ENCODE assay signal across 17 cellular contexts in the genomic region with DNA sequence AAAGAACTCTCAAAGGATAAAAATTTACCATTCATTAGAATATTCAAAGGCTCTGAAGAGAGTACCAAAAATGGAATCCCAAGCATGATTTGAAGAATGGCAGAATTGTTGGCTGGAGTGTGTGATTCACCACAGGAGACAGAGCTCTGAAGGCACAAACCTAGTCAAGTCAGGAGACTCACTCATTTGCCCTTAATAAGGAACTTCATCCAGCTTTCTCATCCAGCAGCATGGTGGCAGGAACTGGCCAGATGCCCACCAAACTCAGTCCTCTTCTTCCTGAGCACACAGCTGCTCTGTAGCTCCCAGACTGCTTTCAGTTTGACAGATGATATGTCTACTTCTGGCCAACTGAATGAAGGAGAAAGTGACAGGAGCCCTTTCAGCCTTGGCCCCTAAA. TPM values are rescaled to one million over a fixed set of nuclear protein-coding genes. Genes with fewer than 3 reads are reported as not detected.
A peak's percentile ranks its signal among the peaks of the same experiment; 100 is the strongest.
DNase-seq lines count a peak whose midpoint lies in the region; ATAC-seq and TF ChIP-seq lines count a peak whose summit lies in the region.
"Had no signal": no experiment of that assay in that cellular context is flagged by ENCODE, and none has a peak within 500 bp of the region (broad histone marks: within the 10 kb centered on the region; RNA-seq: fewer than 3 reads in every experiment).

No MANE protein-coding gene starts in this region.

- H3K4me3 Mint-ChIP-seq in nephron progenitor cell: no peak overlapping the region
- H3K4me3 Mint-ChIP-seq in activated CD8-positive, alpha-beta T cell treated with anti-CD3 and anti-CD28 coated beads, Interleukin-2, amount 10 ng/mL, durations not matched to agents 7 days and 5 days: no peak overlapping the region
- H3K4me3 Mint-ChIP-seq: activated CD4-positive, alpha-beta memory T cell treated with anti-CD3 and anti-CD28 coated beads for 36 hours; immature natural killer cell had no signal

- no peaks in the 10 kb centered on the region for H3K36me3 ChIP-seq in Loucy (ENCODE audit: insufficient read depth, low read length)
- H3K36me3 ChIP-seq: right lobe of liver had no signal

- H3K27me3 Mint-ChIP-seq in nephron progenitor cell (ENCODE audit: low read depth, poor library complexity): peaks cover 12% of the 10 kb centered on the region
- H3K27me3 Mint-ChIP-seq in activated CD8-positive, alpha-beta T cell treated with anti-CD3 and anti-CD28 coated beads, Interleukin-2, amount 10 ng/mL, durations not matched to agents 7 days and 5 days (ENCODE audit: low read depth): peaks cover 2% of the 10 kb centered on the region
- H3K27me3 Mint-ChIP-seq: activated CD4-positive, alpha-beta memory T cell treated with anti-CD3 and anti-CD28 coated beads for 36 hours had no signal

- H3K9me3 Mint-ChIP-seq in nephron progenitor cell: no peaks in the 10 kb centered on the region
- H3K9me3 Mint-ChIP-seq in activated CD8-positive, alpha-beta T cell treated with anti-CD3 and anti-CD28 coated beads, Interleukin-2, amount 10 ng/mL, durations not matched to agents 7 days and 5 days (ENCODE audit: insufficient read depth): no peaks in the 10 kb centered on the region
- H3K9me3 Mint-ChIP-seq: activated CD4-positive, alpha-beta memory T cell treated with anti-CD3 and anti-CD28 coated beads for 36 hours; immature natural killer cell had no signal

- no peaks in the 10 kb centered on the region for H3F3A ChIP-seq in Loucy (ENCODE audit: low read depth)

- H3K4me2 ChIP-seq in Loucy (ENCODE audit: low read depth, low read length, poor library complexity, severe bottlenecking): no peak overlapping the region

- no peak for TF ChIP-seq CTCF in Loucy (conservative IDR thresholded peaks at IDR 0.05; ENCODE audit: low read length)
- TF ChIP-seq CTCF in nephron progenitor cell (IDR thresholded peaks at IDR 0.05): no peak

- peak; percentile 86 for DNase-seq in DMS 273 treated with DMSO at 0.1 percent for 48 hours (lab: John Stamatoyannopoulos, UW)
- DNase-seq in amniotic epithelial cell (ENCODE audit: low read depth): peak; percentile 52
- peak; percentile 87 for DNase-seq in myocyte (ENCODE audit: low read depth)
- no peak for DNase-seq in nephron progenitor cell
- DNase-seq in activated CD8-positive, alpha-beta T cell treated with anti-CD3 and anti-CD28 coated beads, Interleukin-2, amount 10 ng/mL, durations not matched to agents 7 days and 5 days: no peak
- DNase-seq: activated CD4-positive, alpha-beta memory T cell treated with anti-CD3 and anti-CD28 coated beads for 36 hours; activated T-cell treated with anti-CD3 and anti-CD28 coated beads, Interleukin-2, amount 50 U/mL, for 48 hours; C1 segment of cervical spinal cord; glutamatergic neuron; immature natural killer cell; NCI-H226; right lobe of liver; stimulated activated CD4-positive, alpha-beta T cell treated with anti-CD3 and anti-CD28 coated beads, Interleukin-1b, Interleukin-23, amount 100 ng/mL, for 48 hours had no signal

- no peaks in the 10 kb centered on the region for H4K20me1 ChIP-seq in Loucy (ENCODE audit: insufficient read depth, low read length, poor library complexity, severe bottlenecking)

- no peak overlapping the region for H3K27ac Mint-ChIP-seq in nephron progenitor cell
- no peak overlapping the region for H3K27ac Mint-ChIP-seq in activated CD8-positive, alpha-beta T cell treated with anti-CD3 and anti-CD28 coated beads, Interleukin-2, amount 10 ng/mL, durations not matched to agents 7 days and 5 days
- H3K27ac Mint-ChIP-seq: activated CD4-positive, alpha-beta memory T cell treated with anti-CD3 and anti-CD28 coated beads for 36 hours had no signal

- POLR2A ChIA-PET in activated CD8-positive, alpha-beta T cell treated with anti-CD3 and anti-CD28 coated beads, Interleukin-2, amount 10 ng/mL, durations not matched to agents 7 days and 5 days (lab: Charles Lee): no interaction called here

- H3K79me2 ChIP-seq in Loucy (ENCODE audit: insufficient read depth, low read length): no peaks in the 10 kb centered on the region

- no peaks in the 10 kb centered on the region for H3K27me3 ChIP-seq in Loucy (ENCODE audit: insufficient read depth, low read length, poor library complexity, severe bottlenecking)
- H3K27me3 ChIP-seq: right lobe of liver had no signal

- H3K4me1 ChIP-seq in Loucy (ENCODE audit: insufficient read depth, low read length, poor library complexity, severe bottlenecking): peaks cover 9% of the 10 kb centered on the region
- H3K4me1 ChIP-seq: right lobe of liver had no signal

- no peaks in the 10 kb centered on the region for H3K36me3 Mint-ChIP-seq in nephron progenitor cell (ENCODE audit: low read depth)
- H3K36me3 Mint-ChIP-seq in activated CD8-positive, alpha-beta T cell treated with anti-CD3 and anti-CD28 coated beads, Interleukin-2, amount 10 ng/mL, durations not matched to agents 7 days and 5 days (ENCODE audit: low read depth): no peaks in the 10 kb centered on the region
- H3K36me3 Mint-ChIP-seq: activated CD4-positive, alpha-beta memory T cell treated with anti-CD3 and anti-CD28 coated beads for 36 hours; immature natural killer cell had no signal

- H3K4me1 Mint-ChIP-seq in nephron progenitor cell: peaks cover 17% of the 10 kb centered on the region
- H3K4me1 Mint-ChIP-seq in activated CD8-positive, alpha-beta T cell treated with anti-CD3 and anti-CD28 coated beads, Interleukin-2, amount 10 ng/mL, durations not matched to agents 7 days and 5 days (ENCODE audit: low read depth): peaks cover 22% of the 10 kb centered on the region

- no peak overlapping the region for H3K4me3 ChIP-seq in Loucy (ENCODE audit: low read length, poor library complexity, severe bottlenecking)
- H3K4me3 ChIP-seq: K562, right lobe of liver had no signal

- no peaks in the 10 kb centered on the region for H3K9me2 ChIP-seq in Loucy (replicated peaks; ENCODE audit: low read depth, low read length)

- CTCF ChIA-PET in activated CD8-positive, alpha-beta T cell treated with anti-CD3 and anti-CD28 coated beads, Interleukin-2, amount 10 ng/mL, durations not matched to agents 7 days and 5 days (lab: Charles Lee): interaction anchor here (0.6 to 1.0 kb wide), 2 partner anchors 15 to 442 kb away, joined by 3 read pairs; no protein-coding TSS in a partner anchor

- no peak overlapping the region for H3K9ac ChIP-seq in Loucy (ENCODE audit: low read depth, low read length, poor library complexity, severe bottlenecking)

- H2AFZ ChIP-seq in Loucy (ENCODE audit: low read length): 0 out of 2 replicates have a peak overlapping the region, but pooled peaks have one; percentile 17

- ATAC-seq in GM19395 (IDR thresholded peaks at IDR 0.05; ENCODE audit: unreplicated experiment) (no peak), HG03175 (IDR thresholded peaks at IDR 0.05; ENCODE audit: unreplicated experiment) (no peak)
- ATAC-seq in activated CD8-positive, alpha-beta T cell treated with anti-CD3 and anti-CD28 coated beads, Interleukin-2, amount 10 ng/mL, durations not matched to agents 7 days and 5 days: no peak
- ATAC-seq: K562, right lobe of liver had no signal

- no peaks in the 10 kb centered on the region for H3K9me3 ChIP-seq in Loucy (ENCODE audit: insufficient read depth, low read depth, low read length)
- H3K9me3 ChIP-seq: right lobe of liver had no signal

RNA-seq across cellular contexts. Expression of gene HEG1, which starts 16.5 kb away (rescaled TPM):
- total RNA-seq in myocyte: 26.1 and 32.4 TPM in 2 replicates
- polyA plus RNA-seq in myocyte (2012): 44.7 TPM
- 10 to 100 TPM; 58.6 to 61.7 TPM for total RNA-seq in activated CD8-positive, alpha-beta T cell treated with anti-CD3 and anti-CD28 coated beads, Interleukin-2, amount 10 ng/mL, durations not matched to agents 7 days and 5 days
- polyA plus RNA-seq: K562 had no signal

Comparison
In these comparisons a context has a peak if more than half of its experiments do, and no peak if none do; other contexts are left out.
1. DNase-seq: peak in DMS 273 treated with DMSO at 0.1 percent for 48 hours (single experiment), amniotic epithelial cell (single experiment) and myocyte (single experiment); none in nephron progenitor cell (single experiment) and activated CD8-positive, alpha-beta T cell treated with anti-CD3 and anti-CD28 coated beads, Interleukin-2, amount 10 ng/mL, durations not matched to agents 7 days and 5 days (single experiment).